ENCODE assay signal across 16 cellular contexts in the genomic region with DNA sequence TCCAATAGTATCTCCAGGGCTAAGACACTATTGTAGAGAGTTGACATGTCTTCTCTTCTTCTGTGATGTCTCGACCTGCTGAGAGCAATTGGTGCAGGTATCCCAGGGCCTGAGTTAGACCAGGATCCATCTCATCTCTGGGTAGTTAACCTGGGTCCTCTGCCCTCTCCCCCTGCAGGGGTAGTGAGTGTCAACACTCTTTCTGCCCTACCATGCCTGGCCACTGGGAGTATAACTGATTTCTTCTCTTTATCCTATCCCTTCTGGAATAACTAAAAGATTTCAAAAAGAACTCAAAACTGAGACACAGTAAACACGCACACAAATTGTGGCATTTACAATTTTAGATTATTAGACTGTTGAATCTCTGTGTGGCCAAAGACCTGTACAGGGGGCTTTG. TPM values are rescaled to one million over a fixed set of nuclear protein-coding genes. Genes with fewer than 3 reads are reported as not detected.
DNase-seq lines count a peak whose midpoint lies in the region; ATAC-seq and TF ChIP-seq lines count a peak whose summit lies in the region.
"Had no signal": no experiment of that assay in that cellular context is flagged by ENCODE, and none has a peak within 500 bp of the region (broad histone marks: within the 10 kb centered on the region; RNA-seq: fewer than 3 reads in every experiment).

No MANE protein-coding gene starts in this region.

- H3K36me3 Mint-ChIP-seq in endothelial cell (ENCODE audit: low read depth, unreplicated experiment) (no peaks in the 10 kb centered on the region), type B pancreatic cell (no peaks in the 10 kb centered on the region)
- H3K36me3 Mint-ChIP-seq: CD4-positive, alpha-beta memory T cell had no signal

- H3K27me3 Mint-ChIP-seq in endothelial cell (ENCODE audit: unreplicated experiment) (peaks cover 13% of the 10 kb centered on the region), type B pancreatic cell (peaks cover 98% of the 10 kb centered on the region)

- TF ChIP-seq CTCF in GM12873 (IDR thresholded peaks at IDR 0.05; ENCODE audit: insufficient read depth, low read depth, low read length, missing control alignments): peak; percentile 12
- TF ChIP-seq CTCF in endothelial cell (IDR thresholded peaks at IDR 0.05; ENCODE audit: unreplicated experiment): peak; percentile 40
- peak; percentile 50 for TF ChIP-seq CTCF in type B pancreatic cell (conservative IDR thresholded peaks at IDR 0.05)

- CTCF ChIA-PET in HEK293T (lab: Yijun Ruan, JAX): no interaction called here

- ATAC-seq in GM21360 (IDR thresholded peaks at IDR 0.05; ENCODE audit: unreplicated experiment) (no peak), GM21423 (IDR thresholded peaks at IDR 0.05; ENCODE audit: unreplicated experiment) (no peak)
- ATAC-seq: Right ventricle myocardium inferior had no signal

- H3K4me1 Mint-ChIP-seq in endothelial cell (ENCODE audit: unreplicated experiment) (peaks cover 5% of the 10 kb centered on the region), type B pancreatic cell (ENCODE audit: unreplicated experiment) (no peaks in the 10 kb centered on the region)
- H3K4me1 Mint-ChIP-seq: CD4-positive, alpha-beta memory T cell had no signal

- H3K4me3 Mint-ChIP-seq in endothelial cell (ENCODE audit: unreplicated experiment) (no peak overlapping the region), type B pancreatic cell (no peak overlapping the region)
- H3K4me3 Mint-ChIP-seq: CD4-positive, alpha-beta memory T cell had no signal

- H3K9me3 Mint-ChIP-seq in endothelial cell (ENCODE audit: unreplicated experiment): no peaks in the 10 kb centered on the region
- H3K9me3 Mint-ChIP-seq in type B pancreatic cell: no peaks in the 10 kb centered on the region
- H3K9me3 Mint-ChIP-seq: CD4-positive, alpha-beta memory T cell had no signal

- peak; percentile 23 for DNase-seq in HEK293T (ENCODE audit: extremely low spot score)
- no peak for DNase-seq in endothelial cell (ENCODE audit: low spot score)
- DNase-seq in type B pancreatic cell (ENCODE audit: extremely low spot score, unreplicated experiment): no peak
- DNase-seq in NCI-H524 treated with DMSO at 0.1 percent for 48 hours (lab: John Stamatoyannopoulos, UW): no peak
- DNase-seq: CD4-positive, alpha-beta memory T cell; DND-41; KBM-7; NCI-H1092; NCI-H2081 treated with DMSO at 0.1 percent for 48 hours; NCI-H524; Peyer's patch; T-helper 1 cell had no signal

- POLR2A ChIA-PET in HEK293T (lab: Yijun Ruan, JAX): no interaction called here

- H3K27ac Mint-ChIP-seq in endothelial cell (ENCODE audit: unreplicated experiment) (no peak overlapping the region), type B pancreatic cell (no peak overlapping the region)
- H3K27ac Mint-ChIP-seq: CD4-positive, alpha-beta memory T cell had no signal

TF ChIP-seq in HEK293T, 16 proteins besides CTCF, POLR2A, EP300 and RAD21:
- TF ChIP-seq SP1 (IDR thresholded peaks at IDR 0.05): no peak
- no peak for TF ChIP-seq FOXA1 (IDR thresholded peaks at IDR 0.05)
- TF ChIP-seq LEF1 (IDR thresholded peaks at IDR 0.05; ENCODE audit: borderline replicate concordance): no peak

RNA-seq across cellular contexts. Expression of a gene that starts 20.8 kb away (rescaled TPM):
- not detected for total RNA-seq in endothelial cell (ENCODE audit: unreplicated experiment)
- 0.68 TPM in 1 of 2 replicates, not detected in the other for total RNA-seq in type B pancreatic cell (ENCODE audit: low replicate concordance)
- total RNA-seq: CD4-positive, alpha-beta memory T cell; Peyer's patch; Right ventricle myocardium inferior had no signal
